In the genomic region with DNA sequence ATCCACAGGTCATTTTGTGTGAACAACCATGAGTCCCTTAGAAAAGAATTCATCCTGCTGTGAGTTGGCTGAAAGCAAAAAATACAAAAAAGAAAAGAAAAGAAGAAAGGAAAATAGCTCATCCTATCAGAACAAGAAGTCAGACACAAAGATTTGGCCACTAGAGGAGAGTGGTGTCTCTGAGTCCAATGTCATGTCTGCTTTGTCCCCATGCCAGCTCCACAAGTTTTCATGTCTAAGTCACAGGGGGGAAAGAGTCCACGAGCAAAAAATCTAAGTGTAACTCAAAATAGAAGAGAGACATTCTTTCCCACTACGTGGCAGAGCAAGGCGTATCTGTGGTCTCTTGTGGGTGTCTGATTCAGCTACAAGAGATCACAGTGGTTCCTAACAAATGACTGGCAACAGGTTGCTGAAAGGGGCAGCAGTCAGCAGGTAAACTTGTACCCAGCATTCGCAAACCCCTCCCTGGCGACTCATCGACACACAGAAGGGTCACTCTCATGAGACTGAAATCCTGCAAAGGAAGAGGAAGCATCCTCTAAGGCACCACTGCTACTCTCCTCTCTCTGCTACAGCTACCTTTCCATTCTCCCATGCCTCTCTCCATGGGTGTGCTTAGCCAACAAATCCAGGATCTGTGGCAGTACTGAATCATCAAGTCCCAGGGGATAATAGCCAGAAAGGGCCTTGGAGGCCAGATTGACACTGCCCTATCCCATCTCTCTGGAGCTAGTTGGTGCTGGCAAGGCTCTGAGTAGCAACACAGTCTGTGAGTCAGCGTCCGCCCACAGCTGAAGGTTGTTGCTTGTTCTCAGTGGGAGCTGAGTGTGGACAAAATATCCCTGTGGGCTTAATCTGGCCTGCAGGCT, we compare ENCODE assay signal across 8 cellular contexts.
DNase-seq lines count a peak whose midpoint lies in the region; ATAC-seq lines count a peak whose summit lies in the region.

No MANE protein-coding gene starts in this region.

- peaks cover 86% of the 10 kb centered on the region for H3K4me1 Mint-ChIP-seq in activated T-helper 1 cell treated with anti-CD3 and anti-CD28 coated beads, Interleukin-12 subunit alpha, Interleukin-12 subunit beta, Interleukin-2, Interleukin-4 antibody, amounts not matched to agents 30 ng/mL and 10 ng/mL and 1 ng/mL, durations not matched to agents 14 hours and 24 hours and 36 hours (ENCODE audit: low read depth)

- intact Hi-C loops in activated T-helper 1 cell treated with anti-CD3 and anti-CD28 coated beads, Interleukin-12 subunit alpha, Interleukin-12 subunit beta, Interleukin-2, Interleukin-4 antibody, amounts not matched to agents 30 ng/mL and 10 ng/mL and 1 ng/mL, durations not matched to agents 14 hours and 24 hours and 36 hours (cut with micrococcal nuclease) = loop anchor here (1.0 to 10.0 kb wide), 7 partner anchors 25 to 1069 kb away; a partner anchor contains a TSS
- intact Hi-C loops in head of caudate nucleus (cut with DNase I) = no loop called here

- peak overlapping the region; percentile 82 for H3K4me3 Mint-ChIP-seq in activated T-helper 1 cell treated with anti-CD3 and anti-CD28 coated beads, Interleukin-12 subunit alpha, Interleukin-12 subunit beta, Interleukin-2, Interleukin-4 antibody, amounts not matched to agents 30 ng/mL and 10 ng/mL and 1 ng/mL, durations not matched to agents 14 hours and 24 hours and 36 hours

- ATAC-seq in GM21825 (IDR thresholded peaks at IDR 0.05; ENCODE audit: unreplicated experiment) = peak; percentile 32

- H3K27ac Mint-ChIP-seq in activated T-helper 1 cell treated with anti-CD3 and anti-CD28 coated beads, Interleukin-12 subunit alpha, Interleukin-12 subunit beta, Interleukin-2, Interleukin-4 antibody, amounts not matched to agents 30 ng/mL and 10 ng/mL and 1 ng/mL, durations not matched to agents 14 hours and 24 hours and 36 hours = peak overlapping the region; percentile 96

- peaks cover 24% of the 10 kb centered on the region for H3K9me3 Mint-ChIP-seq in activated T-helper 1 cell treated with anti-CD3 and anti-CD28 coated beads, Interleukin-12 subunit alpha, Interleukin-12 subunit beta, Interleukin-2, Interleukin-4 antibody, amounts not matched to agents 30 ng/mL and 10 ng/mL and 1 ng/mL, durations not matched to agents 14 hours and 24 hours and 36 hours

- DNase-seq in Ammon's horn (ENCODE audit: low spot score) (peak; percentile 74), NOMO-1 (lab: John Stamatoyannopoulos, UW; ENCODE audit: unreplicated experiment in 2 of 2) (peak; percentile 55 to 64), head of caudate nucleus (peak in 23 of 42 donors; percentile 6 to 64 (median 21)), smooth muscle cell of the brain vasculature (ENCODE audit: low read depth, low spot score) (peak; percentile 90), NCI-H1930 (lab: John Stamatoyannopoulos, UW) (no peak), retina (no peak)
- DNase-seq in activated T-helper 1 cell treated with anti-CD3 and anti-CD28 coated beads, Interleukin-12 subunit alpha, Interleukin-12 subunit beta, Interleukin-2, Interleukin-4 antibody, amounts not matched to agents 30 ng/mL and 10 ng/mL and 1 ng/mL, durations not matched to agents 14 hours and 24 hours and 36 hours (ENCODE audit: low spot score) = peak; percentile 60

- no peaks in the 10 kb centered on the region for H3K27me3 Mint-ChIP-seq in activated T-helper 1 cell treated with anti-CD3 and anti-CD28 coated beads, Interleukin-12 subunit alpha, Interleukin-12 subunit beta, Interleukin-2, Interleukin-4 antibody, amounts not matched to agents 30 ng/mL and 10 ng/mL and 1 ng/mL, durations not matched to agents 14 hours and 24 hours and 36 hours (ENCODE audit: insufficient read depth)

- H3K36me3 Mint-ChIP-seq in activated T-helper 1 cell treated with anti-CD3 and anti-CD28 coated beads, Interleukin-12 subunit alpha, Interleukin-12 subunit beta, Interleukin-2, Interleukin-4 antibody, amounts not matched to agents 30 ng/mL and 10 ng/mL and 1 ng/mL, durations not matched to agents 14 hours and 24 hours and 36 hours (ENCODE audit: low read depth) = peaks cover 25% of the 10 kb centered on the region

Comparison
In these comparisons a context has a peak if more than half of its experiments do, and no peak if none do; other contexts are left out.
1. DNase-seq: peak in Ammon's horn (single experiment), NOMO-1 (2 of 2), activated T-helper 1 cell treated with anti-CD3 and anti-CD28 coated beads, Interleukin-12 subunit alpha, Interleukin-12 subunit beta, Interleukin-2, Interleukin-4 antibody, amounts not matched to agents 30 ng/mL and 10 ng/mL and 1 ng/mL, durations not matched to agents 14 hours and 24 hours and 36 hours (single experiment), head of caudate nucleus (23 of 42) and smooth muscle cell of the brain vasculature (single experiment); none in NCI-H1930 (0 of 2) and retina (single experiment).